ENCODE assay signal across 10 cellular contexts in the genomic region with DNA sequence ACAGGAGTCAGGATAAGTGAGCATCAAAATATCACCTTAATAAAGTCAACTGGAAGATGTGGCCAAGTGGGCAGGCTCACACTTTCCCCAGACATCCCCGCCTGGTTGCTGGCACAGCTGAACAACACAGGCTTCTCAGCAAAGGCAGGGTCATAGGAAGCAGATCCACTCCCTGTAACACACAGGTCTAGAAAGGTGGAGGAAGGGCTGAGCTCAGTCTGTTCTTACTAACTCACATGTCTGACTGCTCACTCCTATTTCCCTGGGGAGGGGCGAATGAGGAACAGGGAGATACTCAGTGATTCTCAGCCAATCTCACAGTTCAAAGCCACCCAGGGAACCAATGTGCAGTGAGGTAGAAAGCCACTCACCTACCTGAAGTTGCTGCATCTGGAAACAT. TPM values are rescaled to one million over a fixed set of nuclear protein-coding genes. Genes with fewer than 3 reads are reported as not detected.
DNase-seq lines count a peak whose midpoint lies in the region; ATAC-seq and TF ChIP-seq lines count a peak whose summit lies in the region.
"Had no signal": no experiment of that assay in that cellular context is flagged by ENCODE, and none has a peak within 500 bp of the region (broad histone marks: within the 10 kb centered on the region; RNA-seq: fewer than 3 reads in every experiment).

No MANE protein-coding gene starts in this region.

- H3K27me3 Mint-ChIP-seq in mesothelial cell of epicardium (ENCODE audit: low read depth) = no peaks in the 10 kb centered on the region

- no peak for TF ChIP-seq CTCF in GM12865 (IDR thresholded peaks at IDR 0.05; ENCODE audit: insufficient read depth, low read depth, low read length, missing control alignments)
- no peak for TF ChIP-seq CTCF in mesothelial cell of epicardium (IDR thresholded peaks at IDR 0.05; ENCODE audit: unreplicated experiment)

- no peak overlapping the region for H3K4me3 ChIP-seq in GM12865 (ENCODE audit: low read depth, low read length)
- H3K4me3 ChIP-seq: SJSA1 had no signal

- ATAC-seq in GM21737 (IDR thresholded peaks at IDR 0.05; ENCODE audit: unreplicated experiment) (peak; percentile 63), GM18498 (IDR thresholded peaks at IDR 0.05; ENCODE audit: unreplicated experiment) (no peak)

- peak; percentile 54 for DNase-seq in GM12865 (ENCODE audit: low read depth)
- DNase-seq in SK-N-DZ (ENCODE audit: low spot score) = peak; percentile 56
- DNase-seq in mesothelial cell of epicardium (ENCODE audit: low spot score in 2 of 2, unreplicated experiment in 2 of 2) = no peak
- DNase-seq in amniotic stem cell (lab: John Stamatoyannopoulos, UW) = no peak
- no peak for DNase-seq in SIG-M5 (lab: John Stamatoyannopoulos, UW)
- DNase-seq in pons (ENCODE audit: low spot score) = no peak
- DNase-seq: GF-D8 had no signal

- peaks cover 8% of the 10 kb centered on the region for H3K36me3 Mint-ChIP-seq in mesothelial cell of epicardium

- peaks cover 32% of the 10 kb centered on the region for H3K4me1 Mint-ChIP-seq in mesothelial cell of epicardium

- H3K9me3 Mint-ChIP-seq in mesothelial cell of epicardium = peaks cover 7% of the 10 kb centered on the region

- peak overlapping the region; percentile 18 for H3K4me3 Mint-ChIP-seq in mesothelial cell of epicardium

- peak overlapping the region; percentile 93 for H3K27ac Mint-ChIP-seq in mesothelial cell of epicardium

RNA-seq across cellular contexts. Expression of a gene that starts 45.0 kb away (rescaled TPM):
- polyA plus RNA-seq in SK-N-DZ (2014; cell fraction: cytosol; rRNA removed) = 27.1 and 27.5 TPM in 2 replicates
- polyA plus RNA-seq in SK-N-DZ (2014; cell fraction: nucleus; rRNA removed) = 22.5 and 30.0 TPM in 2 replicates
- 14.6 to 17.5 TPM (median 15.3 TPM) in 3 replicates for total RNA-seq in mesothelial cell of epicardium

Comparison
In these comparisons a context has a peak if more than half of its experiments do, and no peak if none do; other contexts are left out.
1. DNase-seq: peak in GM12865 (single experiment) and SK-N-DZ (single experiment); none in mesothelial cell of epicardium (0 of 2), amniotic stem cell (single experiment), SIG-M5 (single experiment) and pons (single experiment).